Comparison of ENCODE assay signal across 13 cellular contexts in genomic region chr5:56565693-56566092, GRCh38.
DNase-seq lines count a peak whose midpoint lies in the region; ATAC-seq, FAIRE-seq and TF ChIP-seq lines count a peak whose summit lies in the region.
"Had no signal": no experiment of that assay in that cellular context is flagged by ENCODE, and none has a peak within 500 bp of the region (broad histone marks: within the 10 kb centered on the region; RNA-seq: fewer than 3 reads in every experiment).

No MANE protein-coding gene starts in this region.

- POLR2A ChIA-PET in GM12878 (lab: Charles Lee): interaction anchor here (1.1 kb wide), 1 partner anchor 36 kb away, joined by 4 read pairs; no protein-coding TSS in a partner anchor
- POLR2A ChIA-PET in activated CD4-positive, alpha-beta memory T cell treated with anti-CD3 and anti-CD28 coated beads, Interleukin-2, amount 10 ng/mL, durations not matched to agents 7 days and 5 days (lab: Charles Lee): no interaction called here

- no TSS peak for BruUV-seq in GM12878 (replicated peaks; lab: Mats Ljungman, UMichigan)

- 0% methylated on average over 3 of the region's 3 CpGs for WGBS in GM12878 (ENCODE audit: insufficient coverage, insufficient replicate concordance, low lambda C conversion rate, missing lambda C conversion rate)

- peaks cover 11% of the 10 kb centered on the region for H3K4me1 ChIP-seq in GM12878 (ENCODE audit: control insufficient read depth, insufficient read depth, low read length)
- H3K4me1 ChIP-seq: gastrocnemius medialis had no signal

- CTCF ChIA-PET in GM12878 (lab: Yijun Ruan, JAX): interaction anchor here (1.0 to 1.7 kb wide), 3 partner anchors 10 to 295 kb away, joined by 3 to 4 read pairs (median 3); no protein-coding TSS in a partner anchor
- CTCF ChIA-PET in activated CD4-positive, alpha-beta memory T cell treated with anti-CD3 and anti-CD28 coated beads, Interleukin-2, amount 10 ng/mL, durations not matched to agents 7 days and 5 days (lab: Charles Lee): no interaction called here

- no peak for TF ChIP-seq RAD21 in GM12878 (IDR thresholded peaks at IDR 0.05; ENCODE audit: insufficient read depth, low read depth, low read length)

- no peak overlapping the region for H3K4me3 Mint-ChIP-seq in activated CD4-positive, alpha-beta memory T cell treated with anti-CD3 and anti-CD28 coated beads, Interleukin-2, amount 10 ng/mL, durations not matched to agents 7 days and 5 days
- H3K4me3 Mint-ChIP-seq: T-cell had no signal

- H3K4me3 ChIP-seq in GM12864 (ENCODE audit: low read depth, low read length) (no peak overlapping the region), GM12878 (no peak overlapping the region)
- H3K4me3 ChIP-seq: gastrocnemius medialis had no signal

- H3K27ac Mint-ChIP-seq in activated CD4-positive, alpha-beta memory T cell treated with anti-CD3 and anti-CD28 coated beads, Interleukin-2, amount 10 ng/mL, durations not matched to agents 7 days and 5 days: no peak overlapping the region

- no peaks in the 10 kb centered on the region for H3K36me3 ChIP-seq in GM12878 (ENCODE audit: control insufficient read depth in 2 of 2, insufficient read depth in 2 of 2, low read length in 1 of 2)
- H3K36me3 ChIP-seq: gastrocnemius medialis had no signal

- no peaks in the 10 kb centered on the region for H4K20me1 ChIP-seq in GM12878 (ENCODE audit: control insufficient read depth, insufficient read depth)

- 0 out of 4 replicates have a peak, but pooled peaks cover 0 to 3% of the 10 kb centered on the region in 2 experiments for H3K27me3 ChIP-seq in GM12878 (replicated peaks in 1 of 2; ENCODE audit: control insufficient read depth in 2 of 2, insufficient read depth in 2 of 2, low read length in 1 of 2)

- in situ Hi-C loops in GM12878 (cut with MboI): no loop called here

- RAD21 ChIA-PET in GM12878 (lab: Charles Lee; ENCODE audit: unreplicated experiment): interaction anchor here (0.8 to 2.5 kb wide), 5 partner anchors 23 to 273 kb away, joined by 3 to 8 read pairs (median 5); no protein-coding TSS in a partner anchor

- H3K27me3 Mint-ChIP-seq in activated CD4-positive, alpha-beta memory T cell treated with anti-CD3 and anti-CD28 coated beads, Interleukin-2, amount 10 ng/mL, durations not matched to agents 7 days and 5 days: peaks cover 4% of the 10 kb centered on the region
- H3K27me3 Mint-ChIP-seq: T-cell had no signal

- H3K27ac ChIP-seq in GM12878 (ENCODE audit: control insufficient read depth, insufficient read depth): no peak overlapping the region
- H3K27ac ChIP-seq: gastrocnemius medialis had no signal

- no peaks in the 10 kb centered on the region for H3K9me3 Mint-ChIP-seq in activated CD4-positive, alpha-beta memory T cell treated with anti-CD3 and anti-CD28 coated beads, Interleukin-2, amount 10 ng/mL, durations not matched to agents 7 days and 5 days

- peak in 1 of 2 experiments; percentile 59; a peak in 2 of 4 replicates for TF ChIP-seq EP300 in GM12878 (IDR thresholded peaks at IDR 0.05; ENCODE audit: borderline replicate concordance in 1 of 2, control insufficient read depth in 1 of 2, low read depth in 2 of 2, low read length in 2 of 2)

- H3K4me1 Mint-ChIP-seq in activated CD4-positive, alpha-beta memory T cell treated with anti-CD3 and anti-CD28 coated beads, Interleukin-2, amount 10 ng/mL, durations not matched to agents 7 days and 5 days: peaks cover 2% of the 10 kb centered on the region

- TF ChIP-seq CTCF in GM12864 (IDR thresholded peaks at IDR 0.05; ENCODE audit: low read depth, low read length, missing control alignments) (no peak), GM20000 (IDR thresholded peaks at IDR 0.05; ENCODE audit: extremely low read depth, missing control alignments) (no peak), GM12878 (IDR thresholded peaks at IDR 0.05 in 2 of 3, conservative IDR thresholded peaks at IDR 0.05 in 1 of 3; ENCODE audit: control insufficient read depth in 2 of 3, extremely low read depth in 1 of 3, insufficient read depth in 1 of 3, low read depth in 3 of 3, low read length in 3 of 3) (no peak)

- intact Hi-C loops in GM12878 (cut with micrococcal nuclease; ENCODE audit: unreplicated experiment): no loop called here

- SMC1A ChIA-PET in GM12878 (lab: Charles Lee; ENCODE audit: uncharacterized antibody, unreplicated experiment): interaction anchor here (0.9 to 2.4 kb wide), 10 partner anchors 10 to 150 kb away, joined by 3 to 8 read pairs (median 4); no protein-coding TSS in a partner anchor

- H3K9me3 ChIP-seq in GM12878 (replicated peaks; ENCODE audit: control insufficient read depth, insufficient read depth, low read length): no peaks in the 10 kb centered on the region
- H3K9me3 ChIP-seq: gastrocnemius medialis had no signal

- no peaks in the 10 kb centered on the region for H3K36me3 Mint-ChIP-seq in activated CD4-positive, alpha-beta memory T cell treated with anti-CD3 and anti-CD28 coated beads, Interleukin-2, amount 10 ng/mL, durations not matched to agents 7 days and 5 days (ENCODE audit: low read depth)
- H3K36me3 Mint-ChIP-seq: T-cell had no signal

- no peaks in the 10 kb centered on the region for H3K79me2 ChIP-seq in GM12878 (ENCODE audit: control insufficient read depth, insufficient read depth, low read length)

- ATAC-seq in HG03342 (IDR thresholded peaks at IDR 0.05; ENCODE audit: unreplicated experiment) (peak; percentile 98), GM12878 (peak; percentile 100), GM21737 (IDR thresholded peaks at IDR 0.05; ENCODE audit: unreplicated experiment) (no peak)

- FAIRE-seq in GM12878 (lab: Jason Lieb, UNC): peak; percentile 56

- DNase-seq in GM12864 (ENCODE audit: low read depth) (peak; percentile 15), GM20000 (ENCODE audit: low spot score) (peak; percentile 27), GM12878 (ENCODE audit: low read depth, low spot score) (no peak), SHP77 (lab: John Stamatoyannopoulos, UW) (no peak), T-helper 9 cell (no peak)
- DNase-seq in activated CD4-positive, alpha-beta memory T cell treated with anti-CD3 and anti-CD28 coated beads, Interleukin-2, amount 10 ng/mL, durations not matched to agents 7 days and 5 days: no peak
- DNase-seq: activated CD8-positive, alpha-beta memory T cell treated with anti-CD3 and anti-CD28 coated beads, Interleukin-2, amount 50 U/mL, for 48 hours; caudate nucleus; NCI-H2081 treated with DMSO at 0.1 percent for 48 hours; T-cell had no signal

- TF ChIP-seq POLR2A in GM12878 (IDR thresholded peaks at IDR 0.05; ENCODE audit: low read depth, low read length): no peak

- H3K9ac ChIP-seq in GM12878 (ENCODE audit: control insufficient read depth, insufficient read depth, low read length): no peak overlapping the region

- H2AFZ ChIP-seq in GM12878 (ENCODE audit: control insufficient read depth, low read depth, low read length): no peak overlapping the region

- peak overlapping the region; percentile 27; the same call in 1 of the 2 replicates for H3K4me2 ChIP-seq in GM12878 (ENCODE audit: control insufficient read depth, insufficient read depth)

TF ChIP-seq in GM12878, 131 proteins besides CTCF, POLR2A, EP300 and RAD21 (continues in another document):
- TF ChIP-seq SREBF2 (IDR thresholded peaks at IDR 0.05; ENCODE audit: low read length): no peak
- peak; percentile 54 for TF ChIP-seq RUNX3 (IDR thresholded peaks at IDR 0.05; ENCODE audit: low read length)
- no peak for TF ChIP-seq FOS (IDR thresholded peaks at IDR 0.05; ENCODE audit: borderline replicate concordance, extremely low read depth, insufficient read length)
- 0 out of 2 replicates have a peak, but pooled peaks have one; percentile 30 for TF ChIP-seq CBX5 (IDR thresholded peaks at IDR 0.05; ENCODE audit: low read depth)
- peak; percentile 54 for TF ChIP-seq MEF2B (IDR thresholded peaks at IDR 0.05; ENCODE audit: partially characterized antibody, poor library complexity, severe bottlenecking)
- TF ChIP-seq IKZF1 (conservative IDR thresholded peaks at IDR 0.05): 0 out of 2 replicates have a peak, but pooled peaks have one; percentile 27
- TF ChIP-seq IKZF2 (IDR thresholded peaks at IDR 0.05): peak in 1 of 2 experiments; percentile 38; a peak in 1 of 4 replicates
- no peak for TF ChIP-seq PAX5 (IDR thresholded peaks at IDR 0.05; ENCODE audit: borderline replicate concordance, low read depth, low read length)
- peak; percentile 86 for TF ChIP-seq IRF4 (IDR thresholded peaks at IDR 0.05; ENCODE audit: low read depth, low read length)
- TF ChIP-seq ZNF24 (IDR thresholded peaks at IDR 0.05): peak; percentile 97
- no peak for TF ChIP-seq IRF3 (IDR thresholded peaks at IDR 0.05)
- TF ChIP-seq ZNF207 (IDR thresholded peaks at IDR 0.05; ENCODE audit: borderline replicate concordance): no peak
- no peak for TF ChIP-seq NBN (IDR thresholded peaks at IDR 0.05)
- TF ChIP-seq NRF1 (conservative IDR thresholded peaks at IDR 0.05; ENCODE audit: low read depth, low read length): no peak
- TF ChIP-seq NR2C2 (IDR thresholded peaks at IDR 0.05; ENCODE audit: borderline replicate concordance, control insufficient read depth, insufficient read length, low read depth): no peak
- TF ChIP-seq SMC3 (IDR thresholded peaks at IDR 0.05; ENCODE audit: borderline replicate concordance, low read length): peak; percentile 19; the same call in 1 of the 2 replicates
- no peak for TF ChIP-seq CREM (IDR thresholded peaks at IDR 0.05; ENCODE audit: low read depth)
- TF ChIP-seq HCFC1 (IDR thresholded peaks at IDR 0.05; ENCODE audit: low read length): no peak
- TF ChIP-seq NFYA (IDR thresholded peaks at IDR 0.05; ENCODE audit: borderline replicate concordance, low read depth, low read length): no peak
- no peak for TF ChIP-seq CEBPB (IDR thresholded peaks at IDR 0.05; ENCODE audit: borderline replicate concordance in 1 of 2, low read depth in 2 of 2, low read length in 2 of 2)

Comparison
In these comparisons a context has a peak if more than half of its experiments do, and no peak if none do; other contexts are left out.
1. DNase-seq: peak in GM12864 (single experiment) and GM20000 (single experiment); none in GM12878 (single experiment), SHP77 (0 of 2), activated CD4-positive, alpha-beta memory T cell treated with anti-CD3 and anti-CD28 coated beads, Interleukin-2, amount 10 ng/mL, durations not matched to agents 7 days and 5 days (single experiment) and T-helper 9 cell (single experiment).